10 cellular contexts compared by ENCODE assay signal in the genomic region with DNA sequence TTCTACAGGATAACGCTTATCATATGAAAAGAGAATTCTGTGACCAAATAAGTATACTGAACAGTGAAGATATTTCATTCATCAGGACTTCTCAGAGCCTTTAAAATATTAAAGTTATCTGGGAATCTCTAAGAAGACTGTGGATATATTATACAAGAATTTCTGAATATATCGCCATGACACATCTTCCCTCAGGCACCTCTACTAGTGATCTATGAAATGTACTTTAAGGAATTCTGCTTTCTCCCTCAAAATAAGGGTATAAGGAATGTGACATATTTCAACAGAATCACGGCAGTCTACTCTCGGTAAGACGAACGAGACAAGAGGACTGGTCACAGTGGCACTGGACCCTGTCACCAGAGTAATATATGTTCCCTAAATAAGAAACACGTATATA.
"Had no signal": no experiment of that assay in that cellular context is flagged by ENCODE, and none has a peak within 500 bp of the region (broad histone marks: within the 10 kb centered on the region; RNA-seq: fewer than 3 reads in every experiment).

No MANE protein-coding gene starts in this region.

- H3K4me1 Mint-ChIP-seq: IgD-negative memory B cell had no signal

- H3K27ac ChIP-seq: GM23248, HL-60 had no signal

- H3K4me3 ChIP-seq: GM23248, HAP-1 had no signal

- H3K36me3 ChIP-seq: HAP-1 had no signal

- H3K4me3 Mint-ChIP-seq: HFFc6, IgD-negative memory B cell had no signal

- H3K27me3 Mint-ChIP-seq: IgD-negative memory B cell had no signal

- H3K36me3 Mint-ChIP-seq: IgD-negative memory B cell had no signal

- H3K27ac Mint-ChIP-seq: HFFc6, IgD-negative memory B cell had no signal

- ATAC-seq: HCT116, HepG2 had no signal

- DNase-seq: GM23248, GOT3, H7, HFFc6, KG1 had no signal
